Comparison of ENCODE assay signal across 21 cellular contexts in genomic region chr1:95370671-95370992, GRCh38.
"Had no signal": no experiment of that assay in that cellular context is flagged by ENCODE, and none has a peak within 500 bp of the region (broad histone marks: within the 10 kb centered on the region; RNA-seq: fewer than 3 reads in every experiment).

No MANE protein-coding gene starts in this region.

- H3K36me3 ChIP-seq: esophagus muscularis mucosa, gastrocnemius medialis, sigmoid colon, WERI-Rb-1 had no signal

- H3K36me3 Mint-ChIP-seq: activated CD8-positive, alpha-beta memory T cell treated with anti-CD3 and anti-CD28 coated beads, Interleukin-2, amount 10 ng/mL, durations not matched to agents 7 days and 5 days; natural killer cell treated with Interleukin-12 subunit alpha and Interleukin-12 subunit beta and Interleukin-15 and Interleukin-18, amount 100 ng/mL, for 72 hours had no signal

- H3K4me3 ChIP-seq: coronary artery, esophagus muscularis mucosa, gastrocnemius medialis, sigmoid colon had no signal

- H3K4me3 Mint-ChIP-seq: activated CD4-positive, alpha-beta T cell treated with anti-CD3 and anti-CD28 coated beads, Interleukin-2, amount 10 ng/mL, durations not matched to agents 7 days and 5 days; activated CD8-positive, alpha-beta memory T cell treated with anti-CD3 and anti-CD28 coated beads, Interleukin-2, amount 10 ng/mL, durations not matched to agents 7 days and 5 days; activated CD8-positive, alpha-beta T cell treated with anti-CD3 and anti-CD28 coated beads for 36 hours; activated naive CD8-positive, alpha-beta T cell treated with anti-CD3 and anti-CD28 coated beads, Interleukin-2, amount 50 U/mL, for 24 hours; natural killer cell treated with Interleukin-12 subunit alpha and Interleukin-12 subunit beta and Interleukin-15 and Interleukin-18, amount 100 ng/mL, for 72 hours; T-helper 2 cell treated with Interferon-gamma antibody and Interleukin-4, amounts not matched to agents 5 μg/mL and 100 μg/mL, for 36 hours had no signal

- H3K4me1 Mint-ChIP-seq: activated CD4-positive, alpha-beta T cell treated with anti-CD3 and anti-CD28 coated beads, Interleukin-2, amount 10 ng/mL, durations not matched to agents 7 days and 5 days; activated CD8-positive, alpha-beta memory T cell treated with anti-CD3 and anti-CD28 coated beads, Interleukin-2, amount 10 ng/mL, durations not matched to agents 7 days and 5 days; activated naive CD8-positive, alpha-beta T cell treated with anti-CD3 and anti-CD28 coated beads, Interleukin-2, amount 50 U/mL, for 24 hours had no signal

- H3K9me3 Mint-ChIP-seq: activated CD4-positive, alpha-beta T cell treated with anti-CD3 and anti-CD28 coated beads, Interleukin-2, amount 10 ng/mL, durations not matched to agents 7 days and 5 days; activated CD8-positive, alpha-beta T cell treated with anti-CD3 and anti-CD28 coated beads for 36 hours; T-helper 2 cell treated with Interferon-gamma antibody and Interleukin-4, amounts not matched to agents 5 μg/mL and 100 μg/mL, for 36 hours had no signal

- DNase-seq: activated CD4-positive, alpha-beta T cell treated with anti-CD3 and anti-CD28 coated beads, Interleukin-2, amount 10 ng/mL, durations not matched to agents 7 days and 5 days; activated CD4-positive, CD25-positive, alpha-beta regulatory T cell treated with anti-CD3 and anti-CD28 coated beads, Interleukin-2, amount 50 U/mL, for 72 hours; activated CD8-positive, alpha-beta memory T cell treated with anti-CD3 and anti-CD28 coated beads, Interleukin-2, amount 10 ng/mL, durations not matched to agents 7 days and 5 days; activated CD8-positive, alpha-beta T cell treated with anti-CD3 and anti-CD28 coated beads for 36 hours; activated effector memory CD4-positive, alpha-beta T cell treated with anti-CD3 and anti-CD28 coated beads, Interleukin-2, amount 50 U/mL, for 16 hours; activated naive CD4-positive, alpha-beta T cell treated with anti-CD3 and anti-CD28 coated beads, Interleukin-2, amount 50 U/mL, for 16 hours; activated naive CD8-positive, alpha-beta T cell treated with anti-CD3 and anti-CD28 coated beads, Interleukin-2, amount 50 U/mL, for 24 hours; activated T-cell treated with anti-CD3 and anti-CD28 coated beads for 4 hours; cerebellar nuclear complex; gastrocnemius medialis; head of caudate nucleus; midbrain; posterior cingulate gyrus; sigmoid colon; stimulated activated CD4-positive, alpha-beta T cell treated with anti-CD3 and anti-CD28 coated beads, Interleukin-4, amount 100 ng/mL, for 1 hour; stimulated activated naive CD4-positive, alpha-beta T cell treated with Interleukin-2 at 50 U/mL for 16 hours; WERI-Rb-1 had no signal

- ATAC-seq: activated CD8-positive, alpha-beta memory T cell treated with anti-CD3 and anti-CD28 coated beads, Interleukin-2, amount 10 ng/mL, durations not matched to agents 7 days and 5 days; activated CD8-positive, alpha-beta T cell treated with anti-CD3 and anti-CD28 coated beads for 36 hours; activated naive CD8-positive, alpha-beta T cell treated with anti-CD3 and anti-CD28 coated beads, Interleukin-2, amount 50 U/mL, for 24 hours; gastrocnemius medialis; natural killer cell treated with Interleukin-12 subunit alpha and Interleukin-12 subunit beta and Interleukin-15 and Interleukin-18, amount 100 ng/mL, for 72 hours had no signal

- H3K27ac ChIP-seq: coronary artery, gastrocnemius medialis, sigmoid colon, WERI-Rb-1 had no signal

- H3K4me1 ChIP-seq: esophagus muscularis mucosa, gastrocnemius medialis, sigmoid colon had no signal

- H3K27me3 ChIP-seq: esophagus muscularis mucosa, gastrocnemius medialis, sigmoid colon had no signal

- H3K9me3 ChIP-seq: esophagus muscularis mucosa, gastrocnemius medialis, sigmoid colon had no signal

- H3K27me3 Mint-ChIP-seq: activated CD4-positive, alpha-beta T cell treated with anti-CD3 and anti-CD28 coated beads, Interleukin-2, amount 10 ng/mL, durations not matched to agents 7 days and 5 days; activated CD8-positive, alpha-beta memory T cell treated with anti-CD3 and anti-CD28 coated beads, Interleukin-2, amount 10 ng/mL, durations not matched to agents 7 days and 5 days; activated CD8-positive, alpha-beta T cell treated with anti-CD3 and anti-CD28 coated beads for 36 hours; natural killer cell treated with Interleukin-12 subunit alpha and Interleukin-12 subunit beta and Interleukin-15 and Interleukin-18, amount 100 ng/mL, for 72 hours had no signal

- H3K27ac Mint-ChIP-seq: activated CD4-positive, alpha-beta T cell treated with anti-CD3 and anti-CD28 coated beads, Interleukin-2, amount 10 ng/mL, durations not matched to agents 7 days and 5 days; activated CD8-positive, alpha-beta memory T cell treated with anti-CD3 and anti-CD28 coated beads, Interleukin-2, amount 10 ng/mL, durations not matched to agents 7 days and 5 days; activated CD8-positive, alpha-beta T cell treated with anti-CD3 and anti-CD28 coated beads for 36 hours; activated naive CD8-positive, alpha-beta T cell treated with anti-CD3 and anti-CD28 coated beads, Interleukin-2, amount 50 U/mL, for 24 hours; natural killer cell treated with Interleukin-12 subunit alpha and Interleukin-12 subunit beta and Interleukin-15 and Interleukin-18, amount 100 ng/mL, for 72 hours; T-helper 2 cell treated with Interferon-gamma antibody and Interleukin-4, amounts not matched to agents 5 μg/mL and 100 μg/mL, for 36 hours had no signal
